ENCODE assay signal across 10 cellular contexts in genomic region chr7:82506702-82507101, GRCh38.
DNase-seq lines count a peak whose midpoint lies in the region; TF ChIP-seq lines count a peak whose summit lies in the region.
"Had no signal": no experiment of that assay in that cellular context is flagged by ENCODE, and none has a peak within 500 bp of the region (broad histone marks: within the 10 kb centered on the region; RNA-seq: fewer than 3 reads in every experiment).

No MANE protein-coding gene starts in this region.

- TF ChIP-seq CTCF in adrenal gland (IDR thresholded peaks at IDR 0.05): no peak
- no peak for TF ChIP-seq CTCF in transverse colon (IDR thresholded peaks at IDR 0.05)
- no peak for TF ChIP-seq CTCF in RWPE1 (conservative IDR thresholded peaks at IDR 0.05; ENCODE audit: low read depth)

- H3K27me3 ChIP-seq in adrenal gland (no peaks in the 10 kb centered on the region), transverse colon (no peaks in the 10 kb centered on the region)

- in situ Hi-C loops in transverse colon (cut with MboI; ENCODE audit: low pct_ligation_motif_present in 1 of 4, low pct_unique_long_range_greater_than_20kb in 1 of 4, low sequenced_read_pairs in 3 of 4): no loop called here

- peaks cover 3% of the 10 kb centered on the region for H3K9me3 Mint-ChIP-seq in activated naive CD4-positive, alpha-beta T cell treated with anti-CD3 and anti-CD28 coated beads, Interleukin-2, amount 50 U/mL, for 24 hours
- peaks cover 6% of the 10 kb centered on the region for H3K9me3 Mint-ChIP-seq in activated naive CD4-positive, alpha-beta T cell treated with anti-CD3 and anti-CD28 coated beads for 36 hours

- DNase-seq in activated naive CD4-positive, alpha-beta T cell treated with anti-CD3 and anti-CD28 coated beads for 36 hours: no peak
- peak in 4 of 7 donors; percentile 19 to 56 (median 32) for DNase-seq in adrenal gland
- peak; percentile 39 for DNase-seq in iris pigment epithelial cell (ENCODE audit: low read depth)
- peak; percentile 9 for DNase-seq in transverse colon
- no peak for DNase-seq in GOT3 (lab: John Stamatoyannopoulos, UW)
- no peak for DNase-seq in RWPE1 (ENCODE audit: low spot score)
- DNase-seq in NCI-H748 treated with DMSO at 0.1 percent for 48 hours (lab: John Stamatoyannopoulos, UW): no peak
- DNase-seq: NCI-H187; stimulated activated naive CD4-positive, alpha-beta T cell treated with Interleukin-2 at 50 U/mL for 16 hours had no signal

- H3K36me3 Mint-ChIP-seq in activated naive CD4-positive, alpha-beta T cell treated with anti-CD3 and anti-CD28 coated beads, Interleukin-2, amount 50 U/mL, for 24 hours: no peaks in the 10 kb centered on the region
- no peaks in the 10 kb centered on the region for H3K36me3 Mint-ChIP-seq in activated naive CD4-positive, alpha-beta T cell treated with anti-CD3 and anti-CD28 coated beads for 36 hours (ENCODE audit: low read depth)

- H3K9me3 ChIP-seq in adrenal gland (replicated peaks in 1 of 3) (no peaks in the 10 kb centered on the region), transverse colon (no peaks in the 10 kb centered on the region)

- peaks cover 1% of the 10 kb centered on the region for H3K27me3 Mint-ChIP-seq in activated naive CD4-positive, alpha-beta T cell treated with anti-CD3 and anti-CD28 coated beads, Interleukin-2, amount 50 U/mL, for 24 hours
- H3K27me3 Mint-ChIP-seq in activated naive CD4-positive, alpha-beta T cell treated with anti-CD3 and anti-CD28 coated beads for 36 hours (ENCODE audit: low read depth): peaks cover under 1% of the 10 kb centered on the region

- TF ChIP-seq EP300 in transverse colon (IDR thresholded peaks at IDR 0.05; ENCODE audit: low read depth): no peak

- H3K4me1 ChIP-seq in adrenal gland (replicated peaks in 1 of 2): no peaks in the 10 kb centered on the region
- H3K4me1 ChIP-seq in transverse colon: no peaks in the 10 kb centered on the region

- H3K27ac ChIP-seq in adrenal gland (no peak overlapping the region), transverse colon (no peak overlapping the region), RWPE1 (no peak overlapping the region)

- no peak overlapping the region for H3K4me3 Mint-ChIP-seq in activated naive CD4-positive, alpha-beta T cell treated with anti-CD3 and anti-CD28 coated beads, Interleukin-2, amount 50 U/mL, for 24 hours
- H3K4me3 Mint-ChIP-seq in activated naive CD4-positive, alpha-beta T cell treated with anti-CD3 and anti-CD28 coated beads for 36 hours: no peak overlapping the region

- intact Hi-C loops in activated naive CD4-positive, alpha-beta T cell treated with anti-CD3 and anti-CD28 coated beads for 36 hours (cut with micrococcal nuclease): no loop called here
- intact Hi-C loops in adrenal gland (cut with DNase I): no loop called here
- intact Hi-C loops in transverse colon (cut with DNase I; ENCODE audit: low total_unique reads): no loop called here

- H3K36me3 ChIP-seq in adrenal gland (replicated peaks in 1 of 2): no peaks in the 10 kb centered on the region
- H3K36me3 ChIP-seq in transverse colon: no peaks in the 10 kb centered on the region

- 70 to 88% (median 73%) methylated on average over 8 to 15 of the region's 15 CpGs for WGBS in adrenal gland, 4 donors
- WGBS in transverse colon (ENCODE audit: low coverage in 1 of 2), 2 donors: 81% methylated on average over 15 of the region's 15 CpGs; no CpG with 5 or more reads in 1 of the 2 donors

- TF ChIP-seq POLR2A in adrenal gland (IDR thresholded peaks at IDR 0.05): no peak
- TF ChIP-seq POLR2A in transverse colon (IDR thresholded peaks at IDR 0.05): no peak

- POLR2A ChIA-PET in RWPE1 (lab: Yijun Ruan, JAX; ENCODE audit: low non-redundant PET): no interaction called here

- CTCF ChIA-PET in activated naive CD4-positive, alpha-beta T cell treated with anti-CD3 and anti-CD28 coated beads for 36 hours (lab: Charles Lee): interaction anchor here (0.5 kb wide), 1 partner anchor 139 kb away, joined by 5 read pairs; no protein-coding TSS in a partner anchor
- CTCF ChIA-PET in RWPE1 (lab: Yijun Ruan, JAX): no interaction called here

- H3K4me1 Mint-ChIP-seq in activated naive CD4-positive, alpha-beta T cell treated with anti-CD3 and anti-CD28 coated beads, Interleukin-2, amount 50 U/mL, for 24 hours: no peaks in the 10 kb centered on the region
- H3K4me1 Mint-ChIP-seq in activated naive CD4-positive, alpha-beta T cell treated with anti-CD3 and anti-CD28 coated beads for 36 hours (ENCODE audit: low read depth): no peaks in the 10 kb centered on the region

- peak overlapping the region; percentile 81 for H3K27ac Mint-ChIP-seq in activated naive CD4-positive, alpha-beta T cell treated with anti-CD3 and anti-CD28 coated beads, Interleukin-2, amount 50 U/mL, for 24 hours
- no peak overlapping the region for H3K27ac Mint-ChIP-seq in activated naive CD4-positive, alpha-beta T cell treated with anti-CD3 and anti-CD28 coated beads for 36 hours

- no peak overlapping the region for H3K4me3 ChIP-seq in adrenal gland
- no peak overlapping the region for H3K4me3 ChIP-seq in transverse colon

Comparison
In these comparisons a context has a peak if more than half of its experiments do, and no peak if none do; other contexts are left out.
1. DNase-seq: peak in adrenal gland (4 of 7), iris pigment epithelial cell (single experiment) and transverse colon (single experiment); none in activated naive CD4-positive, alpha-beta T cell treated with anti-CD3 and anti-CD28 coated beads for 36 hours (single experiment), GOT3 (single experiment), RWPE1 (single experiment) and NCI-H748 treated with DMSO at 0.1 percent for 48 hours (single experiment).